ENCODE assay signal across 16 cellular contexts in the genomic region with DNA sequence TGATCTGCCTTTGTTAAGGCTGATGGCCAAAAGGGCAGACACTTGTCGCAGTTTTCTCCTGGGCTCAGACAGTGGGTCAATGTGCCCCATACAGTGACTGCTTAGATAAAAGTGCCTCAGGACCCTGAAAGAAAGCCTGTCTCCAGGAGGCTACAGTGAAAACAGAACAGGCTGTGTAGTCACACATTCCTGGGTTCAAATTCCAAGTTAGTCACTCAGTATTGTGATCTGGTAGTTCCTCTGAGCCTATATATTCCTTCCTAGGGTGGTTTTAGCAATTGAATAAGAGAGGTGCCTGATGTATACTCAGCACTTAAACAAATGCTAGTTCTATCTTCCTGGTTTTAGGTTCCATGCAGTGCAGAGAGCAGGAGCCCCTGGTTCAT. TPM values are rescaled to one million over a fixed set of nuclear protein-coding genes. Genes with fewer than 3 reads are reported as not detected.
A peak's percentile ranks its signal among the peaks of the same experiment; 100 is the strongest.
DNase-seq lines count a peak whose midpoint lies in the region; ATAC-seq, FAIRE-seq and TF ChIP-seq lines count a peak whose summit lies in the region.
"Had no signal": no experiment of that assay in that cellular context is flagged by ENCODE, and none has a peak within 500 bp of the region (broad histone marks: within the 10 kb centered on the region; RNA-seq: fewer than 3 reads in every experiment).

No MANE protein-coding gene starts in this region.

- TF ChIP-seq CTCF in HEK293 (tag by site-specific recombination; IDR thresholded peaks at IDR 0.05) (no peak), astrocyte (IDR thresholded peaks at IDR 0.05; ENCODE audit: insufficient read depth, low read depth, low read length) (no peak), GM13976 (IDR thresholded peaks at IDR 0.05; ENCODE audit: borderline replicate concordance, control extremely low read depth, extremely low read depth, insufficient read depth, missing control alignments) (no peak)

- FAIRE-seq in astrocyte (lab: Jason Lieb, UNC), result no peak

- H3K4me2 ChIP-seq in astrocyte (ENCODE audit: low read length), result peak overlapping the region; percentile 58
- H3K4me2 ChIP-seq in skeletal muscle satellite cell (ENCODE audit: low read length), result peak overlapping the region; percentile 21
- H3K4me2 ChIP-seq: KMS-11 had no signal

- peak overlapping the region; percentile 54 for H3K4me3 Mint-ChIP-seq in astrocyte (ENCODE audit: unreplicated experiment)
- H3K4me3 Mint-ChIP-seq in naive thymus-derived CD8-positive, alpha-beta T cell, result no peak overlapping the region
- no peak overlapping the region for H3K4me3 Mint-ChIP-seq in activated T-helper 2 cell treated with anti-CD3 and anti-CD28 coated beads, Interferon-gamma antibody, Interleukin-2, Interleukin-4, amounts not matched to agents 10 μg/mL and 5 μg/mL and 100 μg/mL, durations not matched to agents 14 hours and 24 hours and 36 hours (ENCODE audit: low read depth)
- H3K4me3 Mint-ChIP-seq: stimulated activated naive CD8-positive, alpha-beta T cell treated with anti-CD3 and anti-CD28 coated beads, Interleukin-15, Interleukin-2, amounts not matched to agents 100 ng/mL and 50 ng/mL, for 24 hours had no signal

- CTCF ChIA-PET in HEK293 (lab: Yijun Ruan, JAX), result no interaction called here

- H3K4me1 ChIP-seq in HEK293 (ENCODE audit: control insufficient read depth, insufficient read depth, low read length), result peaks cover 10% of the 10 kb centered on the region
- peaks cover 26% of the 10 kb centered on the region for H3K4me1 ChIP-seq in astrocyte (ENCODE audit: insufficient read depth, low read length)
- H3K4me1 ChIP-seq in skeletal muscle satellite cell (ENCODE audit: control insufficient read depth, insufficient read depth, low read length), result peaks cover 72% of the 10 kb centered on the region

- no peaks in the 10 kb centered on the region for H3K9me3 ChIP-seq in HEK293 (ENCODE audit: control insufficient read depth, insufficient read depth, low read depth, low read length)
- no peaks in the 10 kb centered on the region for H3K9me3 ChIP-seq in astrocyte (ENCODE audit: insufficient read depth, low read depth, low read length)
- no peaks in the 10 kb centered on the region for H3K9me3 ChIP-seq in skeletal muscle satellite cell (replicated peaks; ENCODE audit: low read length)

- H3K9ac ChIP-seq in astrocyte (ENCODE audit: low read length) (peak overlapping the region; percentile 31), skeletal muscle satellite cell (ENCODE audit: low read depth, low read length) (peak overlapping the region; percentile 63)
- H3K9ac ChIP-seq: KMS-11 had no signal

- H3K27ac Mint-ChIP-seq in astrocyte (ENCODE audit: unreplicated experiment), result peak overlapping the region; percentile 79
- H3K27ac Mint-ChIP-seq in naive thymus-derived CD8-positive, alpha-beta T cell, result no peak overlapping the region
- no peak overlapping the region for H3K27ac Mint-ChIP-seq in activated T-helper 2 cell treated with anti-CD3 and anti-CD28 coated beads, Interferon-gamma antibody, Interleukin-2, Interleukin-4, amounts not matched to agents 10 μg/mL and 5 μg/mL and 100 μg/mL, durations not matched to agents 14 hours and 24 hours and 36 hours
- H3K27ac Mint-ChIP-seq: stimulated activated naive CD8-positive, alpha-beta T cell treated with anti-CD3 and anti-CD28 coated beads, Interleukin-15, Interleukin-2, amounts not matched to agents 100 ng/mL and 50 ng/mL, for 24 hours had no signal

- H3K4me1 Mint-ChIP-seq in astrocyte (ENCODE audit: low read depth, unreplicated experiment), result peaks cover 37% of the 10 kb centered on the region
- peaks cover 0 to 8% (median 3%) of the 10 kb centered on the region in 4 donors for H3K4me1 Mint-ChIP-seq in naive thymus-derived CD8-positive, alpha-beta T cell
- no peaks in the 10 kb centered on the region for H3K4me1 Mint-ChIP-seq in activated T-helper 2 cell treated with anti-CD3 and anti-CD28 coated beads, Interferon-gamma antibody, Interleukin-2, Interleukin-4, amounts not matched to agents 10 μg/mL and 5 μg/mL and 100 μg/mL, durations not matched to agents 14 hours and 24 hours and 36 hours (ENCODE audit: low read depth)

- no peak overlapping the region for H2AFZ ChIP-seq in astrocyte (ENCODE audit: low read depth, low read length)

- H3K9me3 Mint-ChIP-seq in astrocyte (ENCODE audit: unreplicated experiment), result peaks cover 5% of the 10 kb centered on the region
- no peaks in the 10 kb centered on the region for H3K9me3 Mint-ChIP-seq in naive thymus-derived CD8-positive, alpha-beta T cell
- no peaks in the 10 kb centered on the region for H3K9me3 Mint-ChIP-seq in activated T-helper 2 cell treated with anti-CD3 and anti-CD28 coated beads, Interferon-gamma antibody, Interleukin-2, Interleukin-4, amounts not matched to agents 10 μg/mL and 5 μg/mL and 100 μg/mL, durations not matched to agents 14 hours and 24 hours and 36 hours
- H3K9me3 Mint-ChIP-seq: stimulated activated naive CD8-positive, alpha-beta T cell treated with anti-CD3 and anti-CD28 coated beads, Interleukin-15, Interleukin-2, amounts not matched to agents 100 ng/mL and 50 ng/mL, for 24 hours had no signal

- DNase-seq in astrocyte (ENCODE audit: low read depth) (peak; percentile 53), iris pigment epithelial cell (ENCODE audit: low read depth) (peak; percentile 78), GM13976 (ENCODE audit: low spot score) (no peak)
- DNase-seq in naive thymus-derived CD8-positive, alpha-beta T cell, result no peak
- no peak for DNase-seq in activated T-helper 2 cell treated with anti-CD3 and anti-CD28 coated beads, Interferon-gamma antibody, Interleukin-2, Interleukin-4, amounts not matched to agents 10 μg/mL and 5 μg/mL and 100 μg/mL, durations not matched to agents 14 hours and 24 hours and 36 hours (ENCODE audit: low spot score)
- DNase-seq: activated naive CD4-positive, alpha-beta T cell treated with anti-CD3 and anti-CD28 coated beads, Interleukin-2, amount 50 U/mL, for 16 hours; GF-D8; NCI-H69; right cardiac atrium; SHP77 had no signal

- H3K36me3 ChIP-seq in HEK293 (ENCODE audit: control insufficient read depth in 2 of 2, insufficient read depth in 1 of 2, low read length in 2 of 2) (no peaks in the 10 kb centered on the region), astrocyte (ENCODE audit: insufficient read depth, low read length) (no peaks in the 10 kb centered on the region), skeletal muscle satellite cell (ENCODE audit: insufficient read depth, low read length) (no peaks in the 10 kb centered on the region)

- in situ Hi-C loops in GM13976 (cut with MboI; ENCODE audit: low sequenced_read_pairs, unreplicated experiment), result no loop called here

- no peaks in the 10 kb centered on the region for H3K79me2 ChIP-seq in astrocyte (ENCODE audit: insufficient read depth, low read length)

- H3K27me3 Mint-ChIP-seq in astrocyte (ENCODE audit: low read depth, unreplicated experiment), result peaks cover 5% of the 10 kb centered on the region
- peaks cover 0 to 9% (median 2%) of the 10 kb centered on the region in 5 donors for H3K27me3 Mint-ChIP-seq in naive thymus-derived CD8-positive, alpha-beta T cell
- no peaks in the 10 kb centered on the region for H3K27me3 Mint-ChIP-seq in activated T-helper 2 cell treated with anti-CD3 and anti-CD28 coated beads, Interferon-gamma antibody, Interleukin-2, Interleukin-4, amounts not matched to agents 10 μg/mL and 5 μg/mL and 100 μg/mL, durations not matched to agents 14 hours and 24 hours and 36 hours (ENCODE audit: low read depth)

- H3K4me3 ChIP-seq in HEK293 (ENCODE audit: low read depth, low read length) (no peak overlapping the region), astrocyte (ENCODE audit: insufficient read depth, low read depth, low read length) (no peak overlapping the region), skeletal muscle satellite cell (ENCODE audit: low read length) (no peak overlapping the region)
- H3K4me3 ChIP-seq: coronary artery had no signal

- peaks cover 6% of the 10 kb centered on the region for H3K36me3 Mint-ChIP-seq in astrocyte (ENCODE audit: low read depth, unreplicated experiment)
- no peaks in the 10 kb centered on the region for H3K36me3 Mint-ChIP-seq in naive thymus-derived CD8-positive, alpha-beta T cell
- H3K36me3 Mint-ChIP-seq in activated T-helper 2 cell treated with anti-CD3 and anti-CD28 coated beads, Interferon-gamma antibody, Interleukin-2, Interleukin-4, amounts not matched to agents 10 μg/mL and 5 μg/mL and 100 μg/mL, durations not matched to agents 14 hours and 24 hours and 36 hours (ENCODE audit: low read depth), result no peaks in the 10 kb centered on the region

- intact Hi-C loops in activated T-helper 2 cell treated with anti-CD3 and anti-CD28 coated beads, Interferon-gamma antibody, Interleukin-2, Interleukin-4, amounts not matched to agents 10 μg/mL and 5 μg/mL and 100 μg/mL, durations not matched to agents 14 hours and 24 hours and 36 hours (cut with micrococcal nuclease), result no loop called here

- H3K27me3 ChIP-seq in astrocyte (ENCODE audit: insufficient read depth, low read length) (no peaks in the 10 kb centered on the region), skeletal muscle satellite cell (ENCODE audit: control insufficient read depth, insufficient read depth, low read length) (no peaks in the 10 kb centered on the region)

- no peak for ATAC-seq in GM19023 (IDR thresholded peaks at IDR 0.05; ENCODE audit: unreplicated experiment)
- no peak for ATAC-seq in naive thymus-derived CD8-positive, alpha-beta T cell
- ATAC-seq: right cardiac atrium had no signal

- H4K20me1 ChIP-seq in astrocyte (ENCODE audit: insufficient read depth, low read length), result no peaks in the 10 kb centered on the region

- POLR2A ChIA-PET in HEK293 (lab: Yijun Ruan, JAX), result no interaction called here
- POLR2A ChIA-PET in naive thymus-derived CD8-positive, alpha-beta T cell (lab: Charles Lee), result no interaction called here

- no peak overlapping the region for H3K27ac ChIP-seq in HEK293 (ENCODE audit: extremely low read depth, low read depth, low read length)
- H3K27ac ChIP-seq in astrocyte (ENCODE audit: low read depth, low read length), result peak overlapping the region; percentile 49
- H3K27ac ChIP-seq: KMS-11 had no signal

TF ChIP-seq in HEK293, 187 proteins besides CTCF, POLR2A, EP300 and RAD21 (continues in another document):
- TF ChIP-seq SCRT1 (tag by site-specific recombination; IDR thresholded peaks at IDR 0.05; ENCODE audit: borderline replicate concordance), result 0 out of 2 replicates have a peak, but pooled peaks have one; percentile 21

RNA-seq across cellular contexts. Expression of gene RPL37A, which starts 54.4 kb away (rescaled TPM):
- 2,566 and 2,632 TPM in 2 replicates for total RNA-seq in astrocyte
- total RNA-seq in skeletal muscle satellite cell (2012; rRNA removed), result 984 and 1,810 TPM in 2 replicates
- 1,000 to 10,000 TPM; 3,176 to 3,258 TPM for total RNA-seq in naive thymus-derived CD8-positive, alpha-beta T cell
- polyA plus RNA-seq in naive thymus-derived CD8-positive, alpha-beta T cell, result 1,000 to 10,000 TPM; 4,502 to 5,032 (median 4,635) TPM
- total RNA-seq in activated T-helper 2 cell treated with anti-CD3 and anti-CD28 coated beads, Interferon-gamma antibody, Interleukin-2, Interleukin-4, amounts not matched to agents 10 μg/mL and 5 μg/mL and 100 μg/mL, durations not matched to agents 14 hours and 24 hours and 36 hours, result 3,117 and 3,296 TPM in 2 replicates

Comparison
In these comparisons a context has a peak if more than half of its experiments do, and no peak if none do; other contexts are left out.
1. DNase-seq: peak in astrocyte (single experiment) and iris pigment epithelial cell (single experiment); none in GM13976 (single experiment), naive thymus-derived CD8-positive, alpha-beta T cell (0 of 10) and activated T-helper 2 cell treated with anti-CD3 and anti-CD28 coated beads, Interferon-gamma antibody, Interleukin-2, Interleukin-4, amounts not matched to agents 10 μg/mL and 5 μg/mL and 100 μg/mL, durations not matched to agents 14 hours and 24 hours and 36 hours (single experiment).